In the genomic region with DNA sequence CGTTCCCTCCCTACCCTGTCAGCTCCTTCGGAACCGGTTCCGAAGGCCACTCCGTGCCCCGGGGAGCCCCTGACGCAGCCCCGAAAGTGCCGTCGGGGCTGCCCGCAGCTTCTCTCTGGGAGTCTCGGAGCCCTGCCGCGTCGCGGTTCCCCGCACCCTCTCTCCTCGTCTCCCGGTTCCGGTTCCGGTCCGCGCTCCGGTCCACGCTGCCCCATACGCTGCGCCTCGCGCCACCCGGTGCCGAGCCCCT, we compare ENCODE assay signal across 8 cellular contexts. TPM values are rescaled to one million over a fixed set of nuclear protein-coding genes. Genes with fewer than 3 reads are reported as not detected.
DNase-seq lines count a peak whose midpoint lies in the region; ATAC-seq and TF ChIP-seq lines count a peak whose summit lies in the region.

No MANE protein-coding gene starts in this region.

- peak; percentile 8 for ATAC-seq in GM19463 (IDR thresholded peaks at IDR 0.05; ENCODE audit: unreplicated experiment)
- ATAC-seq in RWPE2 (ENCODE audit: low read depth), result no peak; the same call in 2 of the 3 replicates
- no peak for ATAC-seq in thoracic aorta (ENCODE audit: insufficient number of reproducible peaks, low FRiP score, low read depth)
- ATAC-seq in HG02970 (IDR thresholded peaks at IDR 0.05; ENCODE audit: low FRiP score, unreplicated experiment), result no peak

- H3K36me3 ChIP-seq in RWPE2 (ENCODE audit: low read depth) (peaks cover 51% of the 10 kb centered on the region), thoracic aorta (peaks cover 34% of the 10 kb centered on the region)

- H3K9me3 ChIP-seq in RWPE2 (ENCODE audit: severe bottlenecking) (no peaks in the 10 kb centered on the region), thoracic aorta (no peaks in the 10 kb centered on the region)

- peak; percentile 6 for DNase-seq in ACHN
- no peak for DNase-seq in RWPE2 (ENCODE audit: low spot score)
- peak; percentile 28 for DNase-seq in choroid plexus epithelial cell (ENCODE audit: low read depth)
- peak; percentile 49 to 53 for DNase-seq in lung microvascular endothelial cell (ENCODE audit: low read depth in 2 of 2)
- no peak for DNase-seq in thoracic aorta (ENCODE audit: low spot score)
- no peak for DNase-seq in globus pallidus (ENCODE audit: low spot score)

- H3K4me3 ChIP-seq in RWPE2 (ENCODE audit: severe bottlenecking) (peak overlapping the region; percentile 90), choroid plexus epithelial cell (ENCODE audit: low read depth, low read length) (peak overlapping the region; percentile 93), thoracic aorta (peak overlapping the region; percentile 98)

- H3K27me3 ChIP-seq in RWPE2 (ENCODE audit: insufficient read depth, poor library complexity, severe bottlenecking), result no peaks in the 10 kb centered on the region
- H3K27me3 ChIP-seq in thoracic aorta (replicated peaks; ENCODE audit: insufficient read depth), result no peaks in the 10 kb centered on the region

- TF ChIP-seq CTCF in RWPE2 (IDR thresholded peaks at IDR 0.05; ENCODE audit: poor library complexity, severe bottlenecking) (no peak), choroid plexus epithelial cell (conservative IDR thresholded peaks at IDR 0.05; ENCODE audit: low read depth, low read length) (no peak), thoracic aorta (IDR thresholded peaks at IDR 0.05) (no peak)

- peak overlapping the region; percentile 90 for H3K27ac ChIP-seq in RWPE2 (ENCODE audit: poor library complexity, severe bottlenecking)
- H3K27ac ChIP-seq in thoracic aorta, result peak overlapping the region; percentile 98 to 99

- in situ Hi-C loops in ACHN (cut with HindIII; ENCODE audit: low pct_ligation_motif_present, low pct_unique_long_range_greater_than_20kb, low sequenced_read_pairs), result no loop called here

- H3K4me1 ChIP-seq in RWPE2 (ENCODE audit: insufficient read depth, poor library complexity, severe bottlenecking) (peaks cover 10% of the 10 kb centered on the region), thoracic aorta (ENCODE audit: control insufficient read depth in 1 of 2, low read depth in 2 of 2) (peaks cover 20 to 40% of the 10 kb centered on the region in 2 donors)

RNA-seq across cellular contexts. Expression of a gene that starts 0.6 kb away (rescaled TPM):
- total RNA-seq in lung microvascular endothelial cell (147 and 148 TPM in 2 replicates), thoracic aorta (100 to 1,000 TPM in 1 of 2 donors, 10 to 100 TPM in 1; 55.9 to 124 TPM)

RNA-seq across cellular contexts. Expression of a gene that starts 9.7 kb away (rescaled TPM):
- total RNA-seq in lung microvascular endothelial cell, result 7.6 and 14.5 TPM in 2 replicates
- 10 to 100 TPM in 1 of 2 donors, 1 to 10 TPM in 1; 9.5 to 12.5 TPM for total RNA-seq in thoracic aorta

RNA-seq across cellular contexts. Expression of a gene that starts 11.5 kb away (rescaled TPM):
- 19.0 and 25.2 TPM in 2 replicates for total RNA-seq in lung microvascular endothelial cell
- total RNA-seq in thoracic aorta, result 100 to 1,000 TPM; 106 to 111 TPM

RNA-seq across cellular contexts. Expression of a gene that starts 12.0 kb away (rescaled TPM):
- total RNA-seq in lung microvascular endothelial cell, result 2.4 and 3.3 TPM in 2 replicates
- total RNA-seq in thoracic aorta, result 10 to 100 TPM; 11.4 to 12.6 TPM

RNA-seq across cellular contexts. Expression of a gene that starts 20.7 kb away (rescaled TPM):
- total RNA-seq in lung microvascular endothelial cell, result 12.0 and 15.1 TPM in 2 replicates
- total RNA-seq in thoracic aorta, result 10 to 100 TPM; 27.5 to 30.3 TPM

Comparison
In these comparisons a context has a peak if more than half of its experiments do, and no peak if none do; other contexts are left out.
1. DNase-seq: peak in ACHN (single experiment), choroid plexus epithelial cell (single experiment) and lung microvascular endothelial cell (2 of 2); none in RWPE2 (single experiment), thoracic aorta (single experiment) and globus pallidus (single experiment).
2. Peak in every context shown above with its lines, with median percentiles within 50 percentile points of each other: H3K4me3 ChIP-seq.